12 cellular contexts compared by ENCODE assay signal in genomic region chr9:35662437-35662836, GRCh38. TPM values are rescaled to one million over a fixed set of nuclear protein-coding genes. Genes with fewer than 3 reads are reported as not detected.
DNase-seq lines count a peak whose midpoint lies in the region; ATAC-seq and TF ChIP-seq lines count a peak whose summit lies in the region.
"Had no signal": no experiment of that assay in that cellular context is flagged by ENCODE, and none has a peak within 500 bp of the region (broad histone marks: within the 10 kb centered on the region; RNA-seq: fewer than 3 reads in every experiment).

No MANE protein-coding gene starts in this region.

- 87% methylated on average over 7 of the region's 7 CpGs for WGBS in right cardiac atrium

- H3K4me3 Mint-ChIP-seq in activated T-helper 1 cell treated with anti-CD3 and anti-CD28 coated beads, Interleukin-12 subunit alpha, Interleukin-12 subunit beta, Interleukin-2, Interleukin-4 antibody, amounts not matched to agents 30 ng/mL and 10 ng/mL and 1 ng/mL, durations not matched to agents 14 hours and 24 hours and 36 hours: peak overlapping the region; percentile 66

- H3K36me3 ChIP-seq in left ventricle myocardium inferior: peaks cover 12% of the 10 kb centered on the region
- peaks cover 17% of the 10 kb centered on the region for H3K36me3 ChIP-seq in muscle layer of colon (ENCODE audit: insufficient read depth, low read length)
- H3K36me3 ChIP-seq in vagina: peaks cover 0 to 11% of the 10 kb centered on the region in 2 donors

- H3K9me3 ChIP-seq in left ventricle myocardium inferior (replicated peaks) (no peaks in the 10 kb centered on the region), right cardiac atrium (ENCODE audit: control insufficient read depth, low read length) (no peaks in the 10 kb centered on the region), muscle layer of colon (ENCODE audit: low read length) (no peaks in the 10 kb centered on the region), vagina (no peaks in the 10 kb centered on the region)
- H3K9me3 ChIP-seq: BE2C had no signal

- no peak for DNase-seq in left ventricle myocardium inferior
- DNase-seq in right cardiac atrium: no peak
- no peak for DNase-seq in activated T-helper 1 cell treated with anti-CD3 and anti-CD28 coated beads, Interleukin-12 subunit alpha, Interleukin-12 subunit beta, Interleukin-2, Interleukin-4 antibody, amounts not matched to agents 30 ng/mL and 10 ng/mL and 1 ng/mL, durations not matched to agents 14 hours and 24 hours and 36 hours (ENCODE audit: low spot score)
- no peak for DNase-seq in vagina (ENCODE audit: extremely low spot score in 2 of 2)
- DNase-seq in mesenteric fat pad (ENCODE audit: low spot score): no peak
- DNase-seq in EL: no peak
- no peak for DNase-seq in LoVo (ENCODE audit: low spot score)
- DNase-seq: BE2C, Kasumi-1, RPMI8226 had no signal

- H3K27me3 ChIP-seq in left ventricle myocardium inferior (ENCODE audit: low read depth) (no peaks in the 10 kb centered on the region), right cardiac atrium (ENCODE audit: control insufficient read depth, insufficient read depth) (no peaks in the 10 kb centered on the region), muscle layer of colon (ENCODE audit: control insufficient read depth in 1 of 2, insufficient read depth in 2 of 2, low read length in 2 of 2) (no peaks in the 10 kb centered on the region), vagina (no peaks in the 10 kb centered on the region)
- H3K27me3 ChIP-seq: BE2C had no signal

- ATAC-seq in right cardiac atrium: no peak

- H3K4me1 ChIP-seq in left ventricle myocardium inferior: peaks cover 58% of the 10 kb centered on the region
- no peaks in the 10 kb centered on the region for H3K4me1 ChIP-seq in right cardiac atrium (ENCODE audit: control insufficient read depth, insufficient read depth, low read length)
- peaks cover 41% of the 10 kb centered on the region for H3K4me1 ChIP-seq in muscle layer of colon (ENCODE audit: insufficient read depth, low read length)
- peaks cover 36% of the 10 kb centered on the region for H3K4me1 ChIP-seq in vagina

- peak overlapping the region; percentile 80 for H3K27ac Mint-ChIP-seq in activated T-helper 1 cell treated with anti-CD3 and anti-CD28 coated beads, Interleukin-12 subunit alpha, Interleukin-12 subunit beta, Interleukin-2, Interleukin-4 antibody, amounts not matched to agents 30 ng/mL and 10 ng/mL and 1 ng/mL, durations not matched to agents 14 hours and 24 hours and 36 hours

- H3K27ac ChIP-seq in left ventricle myocardium inferior (replicated peaks) (peak overlapping the region; percentile 99), right cardiac atrium (ENCODE audit: low read length) (no peak overlapping the region), muscle layer of colon (ENCODE audit: low read depth, low read length) (peak overlapping the region; percentile 92), vagina (peak overlapping the region; percentile 96)
- H3K27ac ChIP-seq: VCaP had no signal

- H3K9ac ChIP-seq in muscle layer of colon (ENCODE audit: low read length): no peak overlapping the region

- peaks cover 28% of the 10 kb centered on the region for H3K36me3 Mint-ChIP-seq in activated T-helper 1 cell treated with anti-CD3 and anti-CD28 coated beads, Interleukin-12 subunit alpha, Interleukin-12 subunit beta, Interleukin-2, Interleukin-4 antibody, amounts not matched to agents 30 ng/mL and 10 ng/mL and 1 ng/mL, durations not matched to agents 14 hours and 24 hours and 36 hours (ENCODE audit: low read depth)

- H3K4me1 Mint-ChIP-seq in activated T-helper 1 cell treated with anti-CD3 and anti-CD28 coated beads, Interleukin-12 subunit alpha, Interleukin-12 subunit beta, Interleukin-2, Interleukin-4 antibody, amounts not matched to agents 30 ng/mL and 10 ng/mL and 1 ng/mL, durations not matched to agents 14 hours and 24 hours and 36 hours (ENCODE audit: low read depth): peaks cover 70% of the 10 kb centered on the region

- no peak for TF ChIP-seq POLR2A in vagina (IDR thresholded peaks at IDR 0.05)

- TF ChIP-seq CTCF in left ventricle myocardium inferior (IDR thresholded peaks at IDR 0.05; ENCODE audit: borderline replicate concordance): no peak
- no peak for TF ChIP-seq CTCF in vagina (IDR thresholded peaks at IDR 0.05)

- intact Hi-C loops in left ventricle myocardium inferior (cut with micrococcal nuclease): no loop called here
- intact Hi-C loops in right cardiac atrium (cut with DNase I): loop anchor here in 3 of 4 donors (5.0 to 10.0 kb wide), 3 partner anchors 35 to 70 kb away; partner anchors contain the start of genes CREB3 (in 2 of the 3) and TLN1 (in 2 of the 3)
- intact Hi-C loops in activated T-helper 1 cell treated with anti-CD3 and anti-CD28 coated beads, Interleukin-12 subunit alpha, Interleukin-12 subunit beta, Interleukin-2, Interleukin-4 antibody, amounts not matched to agents 30 ng/mL and 10 ng/mL and 1 ng/mL, durations not matched to agents 14 hours and 24 hours and 36 hours (cut with micrococcal nuclease): no loop called here
- intact Hi-C loops in vagina (cut with DNase I): no loop called here

- no peak overlapping the region for H3K4me3 ChIP-seq in left ventricle myocardium inferior
- H3K4me3 ChIP-seq in right cardiac atrium (ENCODE audit: low read length): no peak overlapping the region
- H3K4me3 ChIP-seq in muscle layer of colon (ENCODE audit: low read depth in 1 of 2, low read length in 2 of 2): no peak overlapping the region
- no peak overlapping the region for H3K4me3 ChIP-seq in vagina

- H3K27me3 Mint-ChIP-seq in activated T-helper 1 cell treated with anti-CD3 and anti-CD28 coated beads, Interleukin-12 subunit alpha, Interleukin-12 subunit beta, Interleukin-2, Interleukin-4 antibody, amounts not matched to agents 30 ng/mL and 10 ng/mL and 1 ng/mL, durations not matched to agents 14 hours and 24 hours and 36 hours (ENCODE audit: insufficient read depth): peaks cover 2% of the 10 kb centered on the region

- no peaks in the 10 kb centered on the region for H3K9me3 Mint-ChIP-seq in activated T-helper 1 cell treated with anti-CD3 and anti-CD28 coated beads, Interleukin-12 subunit alpha, Interleukin-12 subunit beta, Interleukin-2, Interleukin-4 antibody, amounts not matched to agents 30 ng/mL and 10 ng/mL and 1 ng/mL, durations not matched to agents 14 hours and 24 hours and 36 hours

RNA-seq across cellular contexts. Expression of gene ARHGEF39, which starts 2.6 kb away (rescaled TPM):
- total RNA-seq in left ventricle myocardium inferior (0.27 TPM), right cardiac atrium (under 1 TPM in 3 of 4 donors, not detected in 1; 0.29 to 0.50 (median 0.34) TPM), vagina (1.2 TPM), mesenteric fat pad (0.58 TPM)
- polyA plus RNA-seq in right cardiac atrium: 0.52 TPM
- total RNA-seq in activated T-helper 1 cell treated with anti-CD3 and anti-CD28 coated beads, Interleukin-12 subunit alpha, Interleukin-12 subunit beta, Interleukin-2, Interleukin-4 antibody, amounts not matched to agents 30 ng/mL and 10 ng/mL and 1 ng/mL, durations not matched to agents 14 hours and 24 hours and 36 hours: 7.9 and 8.8 TPM in 2 replicates

RNA-seq across cellular contexts. Expression of gene CCDC107, which starts 4.3 kb away (rescaled TPM):
- total RNA-seq in left ventricle myocardium inferior: 44.3 TPM
- 10 to 100 TPM; 54.7 to 61.6 (median 60.1) TPM for total RNA-seq in right cardiac atrium
- 75.0 TPM for polyA plus RNA-seq in right cardiac atrium
- 20.6 and 24.0 TPM in 2 replicates for total RNA-seq in activated T-helper 1 cell treated with anti-CD3 and anti-CD28 coated beads, Interleukin-12 subunit alpha, Interleukin-12 subunit beta, Interleukin-2, Interleukin-4 antibody, amounts not matched to agents 30 ng/mL and 10 ng/mL and 1 ng/mL, durations not matched to agents 14 hours and 24 hours and 36 hours
- total RNA-seq in vagina: 17.2 TPM
- total RNA-seq in mesenteric fat pad: 103 TPM

RNA-seq across cellular contexts. Expression of gene RMRP, which starts 4.6 kb away (rescaled TPM):
- total RNA-seq in left ventricle myocardium inferior (15,093 TPM), right cardiac atrium (over 10,000 TPM; 19,654 to 22,919 (median 21,195) TPM), vagina (8,462 TPM), mesenteric fat pad (19,106 TPM)
- polyA plus RNA-seq in right cardiac atrium: 218 TPM
- 5,317 and 5,787 TPM in 2 replicates for total RNA-seq in activated T-helper 1 cell treated with anti-CD3 and anti-CD28 coated beads, Interleukin-12 subunit alpha, Interleukin-12 subunit beta, Interleukin-2, Interleukin-4 antibody, amounts not matched to agents 30 ng/mL and 10 ng/mL and 1 ng/mL, durations not matched to agents 14 hours and 24 hours and 36 hours

RNA-seq across cellular contexts. Expression of gene CA9, which starts 11.3 kb away (rescaled TPM):
- total RNA-seq in left ventricle myocardium inferior: not detected
- 1 to 10 TPM in 3 of 4 donors, not detected in 1; 1.0 to 1.2 (median 1.1) TPM for total RNA-seq in right cardiac atrium
- 1.4 TPM for polyA plus RNA-seq in right cardiac atrium
- total RNA-seq in activated T-helper 1 cell treated with anti-CD3 and anti-CD28 coated beads, Interleukin-12 subunit alpha, Interleukin-12 subunit beta, Interleukin-2, Interleukin-4 antibody, amounts not matched to agents 30 ng/mL and 10 ng/mL and 1 ng/mL, durations not matched to agents 14 hours and 24 hours and 36 hours: 0.44 TPM in 1 of 2 replicates, not detected in the other
- total RNA-seq in vagina: 0.98 TPM
- not detected for total RNA-seq in mesenteric fat pad

RNA-seq across cellular contexts. Expression of gene SIT1, which starts 11.7 kb away (rescaled TPM):
- total RNA-seq in left ventricle myocardium inferior: not detected
- total RNA-seq in right cardiac atrium: 1 to 10 TPM in 1 of 4 donors, under 1 TPM in 1, not detected in 2; 0.26 to 1.5 TPM
- 0.14 TPM for polyA plus RNA-seq in right cardiac atrium
- total RNA-seq in activated T-helper 1 cell treated with anti-CD3 and anti-CD28 coated beads, Interleukin-12 subunit alpha, Interleukin-12 subunit beta, Interleukin-2, Interleukin-4 antibody, amounts not matched to agents 30 ng/mL and 10 ng/mL and 1 ng/mL, durations not matched to agents 14 hours and 24 hours and 36 hours: 86.6 and 90.5 TPM in 2 replicates
- 2.5 TPM for total RNA-seq in vagina
- 1.3 TPM for total RNA-seq in mesenteric fat pad

Comparison
In these comparisons a context has a peak if more than half of its experiments do, and no peak if none do; other contexts are left out.
1. intact Hi-C loops: an anchor here in right cardiac atrium (5.0 to 10.0 kb wide); none called in left ventricle myocardium inferior, activated T-helper 1 cell treated with anti-CD3 and anti-CD28 coated beads, Interleukin-12 subunit alpha, Interleukin-12 subunit beta, Interleukin-2, Interleukin-4 antibody, amounts not matched to agents 30 ng/mL and 10 ng/mL and 1 ng/mL, durations not matched to agents 14 hours and 24 hours and 36 hours and vagina.